1 cellular context compared by ENCODE assay signal in the genomic region with DNA sequence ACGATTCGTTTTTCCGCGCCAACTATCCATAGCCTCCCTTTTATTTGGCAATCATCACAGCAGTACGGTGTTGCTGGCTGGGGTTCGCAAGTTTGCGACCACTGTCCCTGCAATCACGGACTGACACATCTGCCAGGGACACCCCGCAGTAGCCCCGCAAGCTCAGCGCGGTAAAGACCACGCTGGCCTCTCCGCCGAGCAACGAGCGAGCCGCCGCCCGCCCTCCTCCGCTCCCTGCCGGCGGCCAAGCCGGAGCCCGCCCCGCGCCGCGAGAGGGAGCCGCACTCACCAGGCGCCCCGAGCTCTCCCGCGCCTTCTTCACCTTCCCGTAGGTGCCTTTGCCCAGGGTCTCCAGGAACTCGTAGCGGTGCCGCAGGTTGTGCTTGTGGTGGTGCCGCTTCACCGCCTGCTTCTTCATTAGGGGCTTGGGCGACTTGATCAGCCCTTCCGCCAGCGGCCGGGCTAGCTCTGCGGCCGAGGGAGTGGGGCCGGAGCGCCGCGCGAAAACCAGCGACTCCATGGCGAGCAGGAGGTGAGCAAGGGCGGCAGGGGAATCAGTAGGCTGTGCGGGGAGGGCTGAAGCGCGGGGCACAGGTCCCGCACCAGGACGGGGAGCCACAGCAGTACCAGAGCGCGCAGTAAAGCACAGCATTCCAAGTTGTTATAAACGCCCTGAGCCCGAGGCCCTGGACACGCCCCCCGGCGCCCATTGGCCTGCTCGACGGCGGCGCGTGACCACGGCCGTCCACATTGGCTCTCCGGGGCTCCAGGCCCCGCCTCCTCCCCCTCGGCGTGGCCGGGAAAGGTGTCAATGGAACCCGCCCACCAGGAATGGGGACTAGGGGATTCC.
TF ChIP-seq lines count a peak whose summit lies in the region.

A gene (minus strand): TSS at position 637 of the 850 bp plus-strand sequence. CDS start 117 bp downstream, at position 520.

TF ChIP-seq in HepG2, 621 proteins besides CTCF, POLR2A, EP300 and RAD21 (continued from another document and continues in another):
- TF ChIP-seq, protein P1, sequence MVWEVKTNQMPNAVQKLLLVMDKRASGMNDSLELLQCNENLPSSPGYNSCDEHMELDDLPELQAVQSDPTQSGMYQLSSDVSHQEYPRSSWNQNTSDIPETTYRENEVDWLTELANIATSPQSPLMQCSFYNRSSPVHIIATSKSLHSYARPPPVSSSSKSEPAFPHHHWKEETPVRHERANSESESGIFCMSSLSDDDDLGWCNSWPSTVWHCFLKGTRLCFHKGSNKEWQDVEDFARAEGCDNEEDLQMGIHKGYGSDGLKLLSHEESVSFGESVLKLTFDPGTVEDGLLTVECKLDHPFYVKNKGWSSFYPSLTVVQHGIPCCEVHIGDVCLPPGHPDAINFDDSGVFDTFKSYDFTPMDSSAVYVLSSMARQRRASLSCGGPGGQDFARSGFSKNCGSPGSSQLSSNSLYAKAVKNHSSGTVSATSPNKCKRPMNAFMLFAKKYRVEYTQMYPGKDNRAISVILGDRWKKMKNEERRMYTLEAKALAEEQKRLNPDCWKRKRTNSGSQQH (CRISPR knock-in tag; IDR thresholded peaks at IDR 0.05; ENCODE audit: low read depth) = no peak
- TF ChIP-seq ZNF577 (CRISPR knock-in tag; IDR thresholded peaks at IDR 0.05; ENCODE audit: borderline replicate concordance, low read depth) (no peak), ZNF543 (CRISPR knock-in tag; IDR thresholded peaks at IDR 0.05) (peak; percentile 64; the same call in 1 of the 2 replicates), MATR3 (CRISPR knock-in tag; IDR thresholded peaks at IDR 0.05) (no peak), KDM3A (CRISPR knock-in tag; IDR thresholded peaks at IDR 0.05; ENCODE audit: low read depth) (no peak), ZNF317 (CRISPR knock-in tag; IDR thresholded peaks at IDR 0.05) (peak; percentile 64), ZNF225 (CRISPR knock-in tag; IDR thresholded peaks at IDR 0.05) (no peak), ATRX (CRISPR knock-in tag; IDR thresholded peaks at IDR 0.05; ENCODE audit: borderline replicate concordance) (no peak), FOSL1 (CRISPR knock-in tag; IDR thresholded peaks at IDR 0.05; ENCODE audit: borderline replicate concordance) (no peak), ZBTB20 (CRISPR knock-in tag; IDR thresholded peaks at IDR 0.05; ENCODE audit: borderline replicate concordance, low read depth) (no peak), YEATS4 (CRISPR knock-in tag; IDR thresholded peaks at IDR 0.05; ENCODE audit: borderline replicate concordance) (peak; percentile 44; the same call in 1 of the 2 replicates), SNAI1 (CRISPR knock-in tag; IDR thresholded peaks at IDR 0.05; ENCODE audit: borderline replicate concordance) (peak; percentile 41; the same call in 1 of the 2 replicates), TOE1 (CRISPR knock-in tag; IDR thresholded peaks at IDR 0.05) (no peak), KLF13 (CRISPR knock-in tag; IDR thresholded peaks at IDR 0.05) (no peak), ZNF713 (CRISPR knock-in tag; IDR thresholded peaks at IDR 0.05) (no peak), JUND (CRISPR knock-in tag; IDR thresholded peaks at IDR 0.05) (no peak; the same call in 1 of the 2 replicates), HMG20B (CRISPR knock-in tag; conservative IDR thresholded peaks at IDR 0.05) (no peak), BCL6 (CRISPR knock-in tag; IDR thresholded peaks at IDR 0.05) (no peak; the same call in none of the 2 replicates), ZNF329 (CRISPR knock-in tag; IDR thresholded peaks at IDR 0.05; ENCODE audit: low read depth) (no peak), ZNF333 (CRISPR knock-in tag; IDR thresholded peaks at IDR 0.05; ENCODE audit: borderline replicate concordance) (0 out of 2 replicates have a peak, but pooled peaks have one; percentile 70), MAF1 (CRISPR knock-in tag; IDR thresholded peaks at IDR 0.05; ENCODE audit: borderline replicate concordance) (no peak), SP4 (CRISPR knock-in tag; IDR thresholded peaks at IDR 0.05) (peak; percentile 87), ZNF382 (CRISPR knock-in tag; IDR thresholded peaks at IDR 0.05; ENCODE audit: borderline replicate concordance) (no peak), ZEB1 (IDR thresholded peaks at IDR 0.05; ENCODE audit: insufficient replicate concordance, low read depth) (no peak), KDM6A (CRISPR knock-in tag; IDR thresholded peaks at IDR 0.05; ENCODE audit: low read depth) (no peak), SIN3A (IDR thresholded peaks at IDR 0.05; ENCODE audit: borderline replicate concordance, low read depth, low read length) (no peak), ZNF530 (CRISPR knock-in tag; IDR thresholded peaks at IDR 0.05; ENCODE audit: low read depth) (no peak), RARG (CRISPR knock-in tag; IDR thresholded peaks at IDR 0.05; ENCODE audit: low read depth) (no peak), PAWR (CRISPR knock-in tag; IDR thresholded peaks at IDR 0.05; ENCODE audit: borderline replicate concordance) (no peak), REXO4 (CRISPR knock-in tag; IDR thresholded peaks at IDR 0.05; ENCODE audit: borderline replicate concordance) (no peak; the same call in 1 of the 2 replicates), KAT8 (CRISPR knock-in tag; IDR thresholded peaks at IDR 0.05) (0 out of 2 replicates have a peak, but pooled peaks have one; percentile 21), KDM4B (CRISPR knock-in tag; IDR thresholded peaks at IDR 0.05) (no peak), ZNF121 (CRISPR knock-in tag; IDR thresholded peaks at IDR 0.05) (peak; percentile 41; the same call in 1 of the 2 replicates), EHMT2 (IDR thresholded peaks at IDR 0.05; ENCODE audit: borderline replicate concordance, low read depth, low read length) (no peak), ZNF879 (CRISPR knock-in tag; IDR thresholded peaks at IDR 0.05) (no peak), ZNF773 (CRISPR knock-in tag; IDR thresholded peaks at IDR 0.05; ENCODE audit: borderline replicate concordance) (no peak)
- TF ChIP-seq, protein P2, sequence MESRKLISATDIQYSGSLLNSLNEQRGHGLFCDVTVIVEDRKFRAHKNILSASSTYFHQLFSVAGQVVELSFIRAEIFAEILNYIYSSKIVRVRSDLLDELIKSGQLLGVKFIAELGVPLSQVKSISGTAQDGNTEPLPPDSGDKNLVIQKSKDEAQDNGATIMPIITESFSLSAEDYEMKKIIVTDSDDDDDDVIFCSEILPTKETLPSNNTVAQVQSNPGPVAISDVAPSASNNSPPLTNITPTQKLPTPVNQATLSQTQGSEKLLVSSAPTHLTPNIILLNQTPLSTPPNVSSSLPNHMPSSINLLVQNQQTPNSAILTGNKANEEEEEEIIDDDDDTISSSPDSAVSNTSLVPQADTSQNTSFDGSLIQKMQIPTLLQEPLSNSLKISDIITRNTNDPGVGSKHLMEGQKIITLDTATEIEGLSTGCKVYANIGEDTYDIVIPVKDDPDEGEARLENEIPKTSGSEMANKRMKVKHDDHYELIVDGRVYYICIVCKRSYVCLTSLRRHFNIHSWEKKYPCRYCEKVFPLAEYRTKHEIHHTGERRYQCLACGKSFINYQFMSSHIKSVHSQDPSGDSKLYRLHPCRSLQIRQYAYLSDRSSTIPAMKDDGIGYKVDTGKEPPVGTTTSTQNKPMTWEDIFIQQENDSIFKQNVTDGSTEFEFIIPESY (CRISPR knock-in tag; IDR thresholded peaks at IDR 0.05) = no peak
- TF ChIP-seq, protein P3, sequence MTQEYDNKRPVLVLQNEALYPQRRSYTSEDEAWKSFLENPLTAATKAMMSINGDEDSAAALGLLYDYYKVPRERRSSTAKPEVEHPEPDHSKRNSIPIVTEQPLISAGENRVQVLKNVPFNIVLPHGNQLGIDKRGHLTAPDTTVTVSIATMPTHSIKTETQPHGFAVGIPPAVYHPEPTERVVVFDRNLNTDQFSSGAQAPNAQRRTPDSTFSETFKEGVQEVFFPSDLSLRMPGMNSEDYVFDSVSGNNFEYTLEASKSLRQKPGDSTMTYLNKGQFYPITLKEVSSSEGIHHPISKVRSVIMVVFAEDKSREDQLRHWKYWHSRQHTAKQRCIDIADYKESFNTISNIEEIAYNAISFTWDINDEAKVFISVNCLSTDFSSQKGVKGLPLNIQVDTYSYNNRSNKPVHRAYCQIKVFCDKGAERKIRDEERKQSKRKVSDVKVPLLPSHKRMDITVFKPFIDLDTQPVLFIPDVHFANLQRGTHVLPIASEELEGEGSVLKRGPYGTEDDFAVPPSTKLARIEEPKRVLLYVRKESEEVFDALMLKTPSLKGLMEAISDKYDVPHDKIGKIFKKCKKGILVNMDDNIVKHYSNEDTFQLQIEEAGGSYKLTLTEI (CRISPR knock-in tag; conservative IDR thresholded peaks at IDR 0.05) = no peak
- TF ChIP-seq, protein P4, sequence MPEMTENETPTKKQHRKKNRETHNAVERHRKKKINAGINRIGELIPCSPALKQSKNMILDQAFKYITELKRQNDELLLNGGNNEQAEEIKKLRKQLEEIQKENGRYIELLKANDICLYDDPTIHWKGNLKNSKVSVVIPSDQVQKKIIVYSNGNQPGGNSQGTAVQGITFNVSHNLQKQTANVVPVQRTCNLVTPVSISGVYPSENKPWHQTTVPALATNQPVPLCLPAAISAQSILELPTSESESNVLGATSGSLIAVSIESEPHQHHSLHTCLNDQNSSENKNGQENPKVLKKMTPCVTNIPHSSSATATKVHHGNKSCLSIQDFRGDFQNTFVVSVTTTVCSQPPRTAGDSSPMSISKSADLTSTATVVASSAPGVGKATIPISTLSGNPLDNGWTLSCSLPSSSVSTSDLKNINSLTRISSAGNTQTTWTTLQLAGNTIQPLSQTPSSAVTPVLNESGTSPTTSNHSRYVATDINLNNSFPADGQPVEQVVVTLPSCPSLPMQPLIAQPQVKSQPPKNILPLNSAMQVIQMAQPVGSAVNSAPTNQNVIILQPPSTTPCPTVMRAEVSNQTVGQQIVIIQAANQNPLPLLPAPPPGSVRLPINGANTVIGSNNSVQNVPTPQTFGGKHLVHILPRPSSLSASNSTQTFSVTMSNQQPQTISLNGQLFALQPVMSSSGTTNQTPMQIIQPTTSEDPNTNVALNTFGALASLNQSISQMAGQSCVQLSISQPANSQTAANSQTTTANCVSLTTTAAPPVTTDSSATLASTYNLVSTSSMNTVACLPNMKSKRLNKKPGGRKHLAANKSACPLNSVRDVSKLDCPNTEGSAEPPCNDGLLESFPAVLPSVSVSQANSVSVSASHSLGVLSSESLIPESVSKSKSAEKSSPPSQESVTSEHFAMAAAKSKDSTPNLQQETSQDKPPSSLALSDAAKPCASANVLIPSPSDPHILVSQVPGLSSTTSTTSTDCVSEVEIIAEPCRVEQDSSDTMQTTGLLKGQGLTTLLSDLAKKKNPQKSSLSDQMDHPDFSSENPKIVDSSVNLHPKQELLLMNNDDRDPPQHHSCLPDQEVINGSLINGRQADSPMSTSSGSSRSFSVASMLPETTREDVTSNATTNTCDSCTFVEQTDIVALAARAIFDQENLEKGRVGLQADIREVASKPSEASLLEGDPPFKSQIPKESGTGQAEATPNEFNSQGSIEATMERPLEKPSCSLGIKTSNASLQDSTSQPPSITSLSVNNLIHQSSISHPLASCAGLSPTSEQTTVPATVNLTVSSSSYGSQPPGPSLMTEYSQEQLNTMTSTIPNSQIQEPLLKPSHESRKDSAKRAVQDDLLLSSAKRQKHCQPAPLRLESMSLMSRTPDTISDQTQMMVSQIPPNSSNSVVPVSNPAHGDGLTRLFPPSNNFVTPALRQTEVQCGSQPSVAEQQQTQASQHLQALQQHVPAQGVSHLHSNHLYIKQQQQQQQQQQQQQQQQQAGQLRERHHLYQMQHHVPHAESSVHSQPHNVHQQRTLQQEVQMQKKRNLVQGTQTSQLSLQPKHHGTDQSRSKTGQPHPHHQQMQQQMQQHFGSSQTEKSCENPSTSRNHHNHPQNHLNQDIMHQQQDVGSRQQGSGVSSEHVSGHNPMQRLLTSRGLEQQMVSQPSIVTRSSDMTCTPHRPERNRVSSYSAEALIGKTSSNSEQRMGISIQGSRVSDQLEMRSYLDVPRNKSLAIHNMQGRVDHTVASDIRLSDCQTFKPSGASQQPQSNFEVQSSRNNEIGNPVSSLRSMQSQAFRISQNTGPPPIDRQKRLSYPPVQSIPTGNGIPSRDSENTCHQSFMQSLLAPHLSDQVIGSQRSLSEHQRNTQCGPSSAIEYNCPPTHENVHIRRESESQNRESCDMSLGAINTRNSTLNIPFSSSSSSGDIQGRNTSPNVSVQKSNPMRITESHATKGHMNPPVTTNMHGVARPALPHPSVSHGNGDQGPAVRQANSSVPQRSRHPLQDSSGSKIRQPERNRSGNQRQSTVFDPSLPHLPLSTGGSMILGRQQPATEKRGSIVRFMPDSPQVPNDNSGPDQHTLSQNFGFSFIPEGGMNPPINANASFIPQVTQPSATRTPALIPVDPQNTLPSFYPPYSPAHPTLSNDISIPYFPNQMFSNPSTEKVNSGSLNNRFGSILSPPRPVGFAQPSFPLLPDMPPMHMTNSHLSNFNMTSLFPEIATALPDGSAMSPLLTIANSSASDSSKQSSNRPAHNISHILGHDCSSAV (CRISPR knock-in tag; IDR thresholded peaks at IDR 0.05; ENCODE audit: borderline replicate concordance) = no peak
- TF ChIP-seq, protein P5, sequence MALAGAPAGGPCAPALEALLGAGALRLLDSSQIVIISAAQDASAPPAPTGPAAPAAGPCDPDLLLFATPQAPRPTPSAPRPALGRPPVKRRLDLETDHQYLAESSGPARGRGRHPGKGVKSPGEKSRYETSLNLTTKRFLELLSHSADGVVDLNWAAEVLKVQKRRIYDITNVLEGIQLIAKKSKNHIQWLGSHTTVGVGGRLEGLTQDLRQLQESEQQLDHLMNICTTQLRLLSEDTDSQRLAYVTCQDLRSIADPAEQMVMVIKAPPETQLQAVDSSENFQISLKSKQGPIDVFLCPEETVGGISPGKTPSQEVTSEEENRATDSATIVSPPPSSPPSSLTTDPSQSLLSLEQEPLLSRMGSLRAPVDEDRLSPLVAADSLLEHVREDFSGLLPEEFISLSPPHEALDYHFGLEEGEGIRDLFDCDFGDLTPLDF (CRISPR knock-in tag; IDR thresholded peaks at IDR 0.05) = no peak
- TF ChIP-seq, protein P6, sequence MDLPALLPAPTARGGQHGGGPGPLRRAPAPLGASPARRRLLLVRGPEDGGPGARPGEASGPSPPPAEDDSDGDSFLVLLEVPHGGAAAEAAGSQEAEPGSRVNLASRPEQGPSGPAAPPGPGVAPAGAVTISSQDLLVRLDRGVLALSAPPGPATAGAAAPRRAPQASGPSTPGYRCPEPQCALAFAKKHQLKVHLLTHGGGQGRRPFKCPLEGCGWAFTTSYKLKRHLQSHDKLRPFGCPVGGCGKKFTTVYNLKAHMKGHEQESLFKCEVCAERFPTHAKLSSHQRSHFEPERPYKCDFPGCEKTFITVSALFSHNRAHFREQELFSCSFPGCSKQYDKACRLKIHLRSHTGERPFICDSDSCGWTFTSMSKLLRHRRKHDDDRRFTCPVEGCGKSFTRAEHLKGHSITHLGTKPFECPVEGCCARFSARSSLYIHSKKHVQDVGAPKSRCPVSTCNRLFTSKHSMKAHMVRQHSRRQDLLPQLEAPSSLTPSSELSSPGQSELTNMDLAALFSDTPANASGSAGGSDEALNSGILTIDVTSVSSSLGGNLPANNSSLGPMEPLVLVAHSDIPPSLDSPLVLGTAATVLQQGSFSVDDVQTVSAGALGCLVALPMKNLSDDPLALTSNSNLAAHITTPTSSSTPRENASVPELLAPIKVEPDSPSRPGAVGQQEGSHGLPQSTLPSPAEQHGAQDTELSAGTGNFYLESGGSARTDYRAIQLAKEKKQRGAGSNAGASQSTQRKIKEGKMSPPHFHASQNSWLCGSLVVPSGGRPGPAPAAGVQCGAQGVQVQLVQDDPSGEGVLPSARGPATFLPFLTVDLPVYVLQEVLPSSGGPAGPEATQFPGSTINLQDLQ (CRISPR knock-in tag; IDR thresholded peaks at IDR 0.05) = no peak
- TF ChIP-seq, protein P7, sequence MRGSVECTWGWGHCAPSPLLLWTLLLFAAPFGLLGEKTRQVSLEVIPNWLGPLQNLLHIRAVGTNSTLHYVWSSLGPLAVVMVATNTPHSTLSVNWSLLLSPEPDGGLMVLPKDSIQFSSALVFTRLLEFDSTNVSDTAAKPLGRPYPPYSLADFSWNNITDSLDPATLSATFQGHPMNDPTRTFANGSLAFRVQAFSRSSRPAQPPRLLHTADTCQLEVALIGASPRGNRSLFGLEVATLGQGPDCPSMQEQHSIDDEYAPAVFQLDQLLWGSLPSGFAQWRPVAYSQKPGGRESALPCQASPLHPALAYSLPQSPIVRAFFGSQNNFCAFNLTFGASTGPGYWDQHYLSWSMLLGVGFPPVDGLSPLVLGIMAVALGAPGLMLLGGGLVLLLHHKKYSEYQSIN (CRISPR knock-in tag; IDR thresholded peaks at IDR 0.05; ENCODE audit: borderline replicate concordance) = no peak
